Comparison of ENCODE assay signal across 1 cellular context in the genomic region with DNA sequence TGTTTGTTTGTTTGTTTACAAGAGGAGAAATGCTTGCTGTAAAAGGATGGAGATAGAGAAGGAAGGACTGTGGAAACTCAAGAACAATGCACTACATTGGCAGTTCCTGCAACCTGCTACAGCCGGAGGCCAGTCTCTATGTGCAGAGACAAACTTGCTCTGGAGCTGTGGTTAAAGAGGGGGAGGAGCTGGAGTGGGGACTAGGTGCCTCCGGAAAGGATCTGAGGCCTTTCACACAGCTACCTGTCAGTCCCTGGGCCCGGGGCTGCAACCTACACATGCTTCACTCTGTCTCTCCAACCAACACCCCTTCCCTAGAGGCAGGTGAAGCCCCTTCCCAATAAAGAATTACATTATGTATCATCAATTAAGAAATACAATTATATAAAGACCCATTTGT.
TF ChIP-seq lines count a peak whose summit lies in the region.

No MANE protein-coding gene starts in this region.

TF ChIP-seq in WTC11, 78 proteins besides CTCF, POLR2A, EP300 and RAD21 (continued from another document):
- TF ChIP-seq ZNF532 (CRISPR knock-in tag; IDR thresholded peaks at IDR 0.05; ENCODE audit: borderline replicate concordance) (no peak), SMAD3 (CRISPR knock-in tag; IDR thresholded peaks at IDR 0.05; ENCODE audit: borderline replicate concordance) (no peak), SP1 (CRISPR knock-in tag; conservative IDR thresholded peaks at IDR 0.05) (no peak), NFATC4 (CRISPR knock-in tag; IDR thresholded peaks at IDR 0.05) (no peak), ATF3 (CRISPR knock-in tag; conservative IDR thresholded peaks at IDR 0.05) (no peak), CREM (CRISPR knock-in tag; IDR thresholded peaks at IDR 0.05) (no peak), TP53 (CRISPR knock-in tag; IDR thresholded peaks at IDR 0.05) (no peak)
